8 cellular contexts compared by ENCODE assay signal in the genomic region with DNA sequence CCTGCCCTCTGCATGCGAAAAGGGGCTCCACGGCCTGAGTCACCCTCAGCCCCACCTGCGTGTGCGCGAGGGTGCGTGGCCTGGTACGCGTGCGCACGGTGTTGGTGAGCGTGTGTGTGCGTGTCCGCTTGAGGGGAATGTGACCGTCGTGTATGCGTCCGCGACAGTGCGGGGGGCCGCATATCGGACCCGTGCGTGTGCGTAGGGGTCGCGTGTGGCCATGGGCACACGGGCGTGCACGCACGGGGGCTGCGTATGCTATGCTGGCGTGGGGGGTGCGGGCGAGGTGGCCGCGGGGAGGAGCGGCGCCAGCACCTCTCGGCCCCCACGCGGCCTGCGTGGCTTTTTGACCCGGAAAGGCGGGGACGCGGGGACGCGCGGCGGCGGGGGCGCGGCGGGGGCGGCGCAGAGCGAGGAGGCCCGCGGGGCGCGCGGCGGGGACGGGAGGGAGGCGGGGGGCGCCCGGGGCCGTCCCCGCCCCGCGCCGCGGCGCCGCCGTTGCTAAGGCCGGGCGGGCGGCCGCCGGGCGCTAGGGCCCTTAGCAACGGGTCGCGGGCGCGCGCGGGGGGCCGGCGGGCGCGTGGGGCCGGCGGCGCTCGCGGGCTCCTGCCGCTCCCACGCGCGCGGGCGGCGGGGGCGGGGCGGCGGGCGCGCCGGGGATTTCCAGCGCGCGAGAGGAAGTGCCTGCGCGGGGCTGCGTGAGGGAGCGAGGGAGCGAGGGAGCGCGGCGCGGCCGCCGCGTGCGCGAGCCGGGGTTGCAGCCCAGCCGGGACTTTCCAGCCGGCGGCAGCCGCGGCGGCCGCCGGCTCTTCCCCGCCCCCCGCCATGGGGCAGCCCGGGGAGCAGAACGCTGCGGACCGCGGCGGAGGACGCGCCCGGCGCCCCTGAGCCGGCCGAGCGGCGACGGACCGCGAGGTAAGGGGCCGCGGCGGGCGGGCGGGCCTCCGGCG. TPM values are rescaled to one million over a fixed set of nuclear protein-coding genes. Genes with fewer than 3 reads are reported as not detected.
DNase-seq lines count a peak whose midpoint lies in the region; ATAC-seq and TF ChIP-seq lines count a peak whose summit lies in the region.

A gene with protein sequence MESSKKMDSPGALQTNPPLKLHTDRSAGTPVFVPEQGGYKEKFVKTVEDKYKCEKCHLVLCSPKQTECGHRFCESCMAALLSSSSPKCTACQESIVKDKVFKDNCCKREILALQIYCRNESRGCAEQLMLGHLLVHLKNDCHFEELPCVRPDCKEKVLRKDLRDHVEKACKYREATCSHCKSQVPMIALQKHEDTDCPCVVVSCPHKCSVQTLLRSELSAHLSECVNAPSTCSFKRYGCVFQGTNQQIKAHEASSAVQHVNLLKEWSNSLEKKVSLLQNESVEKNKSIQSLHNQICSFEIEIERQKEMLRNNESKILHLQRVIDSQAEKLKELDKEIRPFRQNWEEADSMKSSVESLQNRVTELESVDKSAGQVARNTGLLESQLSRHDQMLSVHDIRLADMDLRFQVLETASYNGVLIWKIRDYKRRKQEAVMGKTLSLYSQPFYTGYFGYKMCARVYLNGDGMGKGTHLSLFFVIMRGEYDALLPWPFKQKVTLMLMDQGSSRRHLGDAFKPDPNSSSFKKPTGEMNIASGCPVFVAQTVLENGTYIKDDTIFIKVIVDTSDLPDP (plus strand): TSS at position 689 of the 950 bp plus-strand sequence. CDS start 92,753 bp downstream, outside the sequence.

- H3K36me3 Mint-ChIP-seq in effector memory CD8-positive, alpha-beta T cell (ENCODE audit: insufficient read depth) = peaks cover 33% of the 10 kb centered on the region

- peak; percentile 55 for ATAC-seq in HG02610 (IDR thresholded peaks at IDR 0.05; ENCODE audit: unreplicated experiment)
- ATAC-seq in effector memory CD8-positive, alpha-beta T cell (replicated peaks) = peak; percentile 77

- DNase-seq in GM13976 (ENCODE audit: low spot score) = peak; percentile 94
- DNase-seq in NCI-H526 treated with DMSO at 0.1 percent for 48 hours (lab: John Stamatoyannopoulos, UW) = peak; percentile 23
- DNase-seq in activated CD8-positive, alpha-beta memory T cell treated with anti-CD3 and anti-CD28 coated beads for 48 hours (ENCODE audit: low read depth in 2 of 3, low spot score in 2 of 3) = peak; percentile 38 to 77 (median 47)
- DNase-seq in effector memory CD8-positive, alpha-beta T cell = peak; percentile 83 to 87 (median 83)
- DNase-seq in mesenteric fat pad (ENCODE audit: low spot score) = peak; percentile 92
- peak; percentile 66 for DNase-seq in stimulated activated CD8-positive, alpha-beta memory T cell treated with anti-CD3 and anti-CD28 coated beads, Interleukin-15, amount 100 ng/mL, for 1 hour (ENCODE audit: low read depth)
- no peak for DNase-seq in NCI-H2029 treated with DMSO at 0.1 percent for 48 hours (lab: John Stamatoyannopoulos, UW)

- no peaks in the 10 kb centered on the region for H3K27me3 Mint-ChIP-seq in effector memory CD8-positive, alpha-beta T cell

- peak within 1 kb of the TSS; percentile 96 to 98 for H3K27ac Mint-ChIP-seq in effector memory CD8-positive, alpha-beta T cell

- peak within 1 kb of the TSS; percentile 84 to 93 for H3K4me3 Mint-ChIP-seq in effector memory CD8-positive, alpha-beta T cell

- peaks cover 36 to 42% of the 10 kb centered on the region in 2 donors for H3K4me1 Mint-ChIP-seq in effector memory CD8-positive, alpha-beta T cell (ENCODE audit: low read depth in 2 of 2)

- H3K9me3 Mint-ChIP-seq in effector memory CD8-positive, alpha-beta T cell = no peaks in the 10 kb centered on the region

- TF ChIP-seq CTCF in GM13976 (IDR thresholded peaks at IDR 0.05; ENCODE audit: borderline replicate concordance, control extremely low read depth, extremely low read depth, insufficient read depth, missing control alignments) = no peak

- in situ Hi-C loops in GM13976 (cut with MboI; ENCODE audit: low sequenced_read_pairs, unreplicated experiment) = no loop called here

RNA-seq across cellular contexts. Expression of the gene that starts here (rescaled TPM):
- total RNA-seq in mesenteric fat pad = 33.3 TPM
